In the genomic region with DNA sequence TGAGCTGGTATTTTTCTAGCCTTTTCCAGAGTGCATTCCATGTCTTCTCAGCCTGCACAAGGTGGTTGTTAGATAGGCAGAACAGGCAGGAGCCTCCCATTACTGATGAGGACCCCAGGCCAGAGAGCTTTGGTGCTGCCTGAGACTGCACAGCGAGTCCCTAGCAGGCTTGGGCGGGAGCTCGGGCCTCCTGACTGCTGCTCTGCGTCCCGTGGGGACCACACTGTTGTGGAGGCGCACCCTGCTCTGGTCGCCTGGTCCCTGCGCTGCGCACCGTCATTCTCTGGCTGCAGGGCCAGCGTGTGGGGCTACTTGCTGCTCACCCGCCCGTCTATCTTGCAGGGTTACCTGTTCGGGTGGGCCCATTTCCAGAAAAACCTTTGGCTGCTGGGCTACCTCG, we compare ENCODE assay signal across 21 cellular contexts. TPM values are rescaled to one million over a fixed set of nuclear protein-coding genes. Genes with fewer than 3 reads are reported as not detected.
DNase-seq lines count a peak whose midpoint lies in the region; ATAC-seq and TF ChIP-seq lines count a peak whose summit lies in the region.
"Had no signal": no experiment of that assay in that cellular context is flagged by ENCODE, and none has a peak within 500 bp of the region (broad histone marks: within the 10 kb centered on the region; RNA-seq: fewer than 3 reads in every experiment).

No MANE protein-coding gene starts in this region.

- H3K36me3 ChIP-seq in BLaER1: peaks cover 53% of the 10 kb centered on the region
- peaks cover 8% of the 10 kb centered on the region for H3K36me3 ChIP-seq in osteoblast (ENCODE audit: insufficient read depth, low read length)
- H3K36me3 ChIP-seq in trophoblast cell (ENCODE audit: control insufficient read depth in 1 of 2, insufficient read depth in 2 of 2, low read length in 2 of 2): peaks cover 21 to 31% of the 10 kb centered on the region in 2 experiments

- no peaks in the 10 kb centered on the region for H3K79me1 ChIP-seq in trophoblast cell (ENCODE audit: low read length)

- no peaks in the 10 kb centered on the region for H3K9me3 ChIP-seq in BLaER1
- H3K9me3 ChIP-seq in osteoblast (ENCODE audit: low read depth, low read length): no peaks in the 10 kb centered on the region
- H3K9me3 ChIP-seq in trophoblast cell (ENCODE audit: insufficient read depth, low read depth, low read length): peaks cover 4% of the 10 kb centered on the region
- H3K9me3 ChIP-seq: SK-N-SH had no signal

- H2AFZ ChIP-seq in osteoblast (ENCODE audit: low read length): no peak overlapping the region
- H2AFZ ChIP-seq in trophoblast cell (ENCODE audit: insufficient read depth, low read length, poor library complexity): no peak overlapping the region

- no peaks in the 10 kb centered on the region for H3K27me3 Mint-ChIP-seq in IgD-negative memory B cell
- no peaks in the 10 kb centered on the region for H3K27me3 Mint-ChIP-seq in central memory CD8-positive, alpha-beta T cell
- peaks cover 3% of the 10 kb centered on the region for H3K27me3 Mint-ChIP-seq in nephron progenitor cell (ENCODE audit: low read depth, poor library complexity)
- H3K27me3 Mint-ChIP-seq: T-cell had no signal

- no peak overlapping the region for H3K27ac ChIP-seq in BLaER1
- H3K27ac ChIP-seq in osteoblast (ENCODE audit: low read depth, low read length): no peak overlapping the region
- H3K27ac ChIP-seq in trophoblast cell (ENCODE audit: low read depth, low read length): no peak overlapping the region
- H3K27ac ChIP-seq: HL-60 had no signal

- no peak overlapping the region for H3K4ac ChIP-seq in trophoblast cell (ENCODE audit: low read depth, low read length)

- no peak for ATAC-seq in central memory CD8-positive, alpha-beta T cell (replicated peaks; ENCODE audit: extremely low read depth, poor library complexity, severe bottlenecking)
- ATAC-seq in HG03342 (IDR thresholded peaks at IDR 0.05; ENCODE audit: unreplicated experiment): no peak
- ATAC-seq: CD8-positive, alpha-beta T cell; T-cell had no signal

- no peak overlapping the region for H2BK120ac ChIP-seq in trophoblast cell (ENCODE audit: insufficient read depth, low read length, poor library complexity)

- H3K18ac ChIP-seq in trophoblast cell (ENCODE audit: low read length): no peak overlapping the region

- H3K79me2 ChIP-seq in osteoblast (ENCODE audit: insufficient read depth, low read length) (peaks cover 37% of the 10 kb centered on the region), trophoblast cell (ENCODE audit: control insufficient read depth, insufficient read depth, low read length, poor library complexity) (no peaks in the 10 kb centered on the region)

- H3K4me2 ChIP-seq in BLaER1 (peak overlapping the region; percentile 98), osteoblast (ENCODE audit: insufficient read depth, low read length) (no peak overlapping the region), trophoblast cell (ENCODE audit: low read length) (no peak overlapping the region)
- H3K4me2 ChIP-seq: SK-N-SH had no signal

- TF ChIP-seq CTCF in osteoblast (IDR thresholded peaks at IDR 0.05; ENCODE audit: extremely low read depth, low read depth, low read length) (no peak), nephron progenitor cell (IDR thresholded peaks at IDR 0.05) (no peak)

- peaks cover 8 to 28% (median 18%) of the 10 kb centered on the region in 3 donors for H3K4me1 Mint-ChIP-seq in IgD-negative memory B cell
- H3K4me1 Mint-ChIP-seq in central memory CD8-positive, alpha-beta T cell: peaks cover 13% of the 10 kb centered on the region
- H3K4me1 Mint-ChIP-seq in nephron progenitor cell: peaks cover 10% of the 10 kb centered on the region

- no peak overlapping the region for H4K8ac ChIP-seq in trophoblast cell (ENCODE audit: low read depth, low read length)

- H2BK5ac ChIP-seq in trophoblast cell (ENCODE audit: low read depth, low read length, poor library complexity): no peak overlapping the region

- no peak overlapping the region for H4K91ac ChIP-seq in trophoblast cell (ENCODE audit: low read depth, low read length)

- H4K20me1 ChIP-seq in BLaER1 (peaks cover 100% of the 10 kb centered on the region), osteoblast (ENCODE audit: insufficient read depth, low read length) (peaks cover 30% of the 10 kb centered on the region)

- no peak overlapping the region for H3K23ac ChIP-seq in trophoblast cell (ENCODE audit: low read length)

- H3K27ac Mint-ChIP-seq in IgD-negative memory B cell: peak overlapping the region in 2 of 3 donors; percentile 46 to 93
- peak overlapping the region; percentile 44 for H3K27ac Mint-ChIP-seq in central memory CD8-positive, alpha-beta T cell (ENCODE audit: low read depth)
- no peak overlapping the region for H3K27ac Mint-ChIP-seq in nephron progenitor cell
- H3K27ac Mint-ChIP-seq: CD8-positive, alpha-beta T cell; T-cell had no signal

- H4K12ac ChIP-seq in trophoblast cell (ENCODE audit: low read depth, low read length): no peak overlapping the region

- H3K36me3 Mint-ChIP-seq in IgD-negative memory B cell (peaks cover 2% of the 10 kb centered on the region), nephron progenitor cell (ENCODE audit: low read depth) (peaks cover 8% of the 10 kb centered on the region)
- peaks cover 6% of the 10 kb centered on the region for H3K36me3 Mint-ChIP-seq in central memory CD8-positive, alpha-beta T cell (ENCODE audit: insufficient read depth)

- H3K9ac ChIP-seq in BLaER1 (no peak overlapping the region), trophoblast cell (ENCODE audit: low read length) (no peak overlapping the region)
- H3K9ac ChIP-seq: SK-N-SH had no signal

- DNase-seq in central memory CD8-positive, alpha-beta T cell (ENCODE audit: low spot score in 2 of 2): no peak
- DNase-seq in osteoblast (ENCODE audit: insufficient read length, low spot score, missing footprints) (peak; percentile 69), nephron progenitor cell (no peak), trophoblast cell (no peak)
- DNase-seq: DND-41, H7, KG1, NCI-H1694, NCI-H2081, NCI-H2171 treated with DMSO at 0.1 percent for 48 hours, NCI-H524 treated with DMSO at 0.1 percent for 48 hours, NCI-H82, SHP77, SK-N-SH, T-cell had no signal

- H3K4me1 ChIP-seq in BLaER1 (peaks cover 90% of the 10 kb centered on the region), osteoblast (ENCODE audit: insufficient read depth, low read length) (no peaks in the 10 kb centered on the region), trophoblast cell (ENCODE audit: control insufficient read depth in 1 of 2, insufficient read depth in 2 of 2, low read length in 2 of 2) (no peaks in the 10 kb centered on the region)

- H3K4me3 ChIP-seq in BLaER1 (no peak overlapping the region), osteoblast (ENCODE audit: insufficient read depth, low read length) (no peak overlapping the region), trophoblast cell (ENCODE audit: low read depth, low read length) (no peak overlapping the region)
- H3K4me3 ChIP-seq: GM12878 had no signal

- no peak overlapping the region for H2BK12ac ChIP-seq in trophoblast cell (ENCODE audit: low read length)

- H3K14ac ChIP-seq in trophoblast cell (ENCODE audit: low read length): no peak overlapping the region

- WGBS in trophoblast cell (ENCODE audit: extremely low coverage, insufficient coverage, insufficient read length): no CpG with 5 or more reads among the region's 15 CpGs

- H3K9me3 Mint-ChIP-seq in IgD-negative memory B cell: no peaks in the 10 kb centered on the region
- no peaks in the 10 kb centered on the region for H3K9me3 Mint-ChIP-seq in central memory CD8-positive, alpha-beta T cell
- H3K9me3 Mint-ChIP-seq in nephron progenitor cell: no peaks in the 10 kb centered on the region
- H3K9me3 Mint-ChIP-seq: CD8-positive, alpha-beta T cell; T-cell had no signal

- H3K27me3 ChIP-seq in BLaER1: no peaks in the 10 kb centered on the region
- no peaks in the 10 kb centered on the region for H3K27me3 ChIP-seq in osteoblast (ENCODE audit: insufficient read depth, low read length)
- H3K27me3 ChIP-seq in trophoblast cell (ENCODE audit: insufficient read depth, low read length): no peaks in the 10 kb centered on the region

- H2AK5ac ChIP-seq in trophoblast cell (ENCODE audit: low read length): no peak overlapping the region

- H3K4me3 Mint-ChIP-seq in IgD-negative memory B cell (peak overlapping the region in 1 of 4 donors; percentile 51), nephron progenitor cell (no peak overlapping the region)
- H3K4me3 Mint-ChIP-seq in central memory CD8-positive, alpha-beta T cell: no peak overlapping the region
- H3K4me3 Mint-ChIP-seq: CD8-positive, alpha-beta T cell; T-cell had no signal

RNA-seq across cellular contexts. Expression of a gene that starts 8.5 kb away (rescaled TPM):
- polyA plus RNA-seq in IgD-negative memory B cell: 5.7 TPM
- 14.1 and 17.4 TPM in 2 replicates for total RNA-seq in osteoblast
- polyA plus RNA-seq in trophoblast cell (2013): 5.2 TPM in 2 replicates

RNA-seq across cellular contexts. Expression of a gene that starts 44.2 kb away (rescaled TPM):
- polyA plus RNA-seq in IgD-negative memory B cell: not detected
- total RNA-seq in osteoblast: 39.4 and 41.5 TPM in 2 replicates
- 0.29 and 0.39 TPM in 2 replicates for polyA plus RNA-seq in trophoblast cell (2013)
- total RNA-seq: CD8-positive, alpha-beta T cell; GM12878; T-cell had no signal
- polyA plus RNA-seq: GM12878 had no signal
